ENCODE assay signal across 28 cellular contexts in the genomic region with DNA sequence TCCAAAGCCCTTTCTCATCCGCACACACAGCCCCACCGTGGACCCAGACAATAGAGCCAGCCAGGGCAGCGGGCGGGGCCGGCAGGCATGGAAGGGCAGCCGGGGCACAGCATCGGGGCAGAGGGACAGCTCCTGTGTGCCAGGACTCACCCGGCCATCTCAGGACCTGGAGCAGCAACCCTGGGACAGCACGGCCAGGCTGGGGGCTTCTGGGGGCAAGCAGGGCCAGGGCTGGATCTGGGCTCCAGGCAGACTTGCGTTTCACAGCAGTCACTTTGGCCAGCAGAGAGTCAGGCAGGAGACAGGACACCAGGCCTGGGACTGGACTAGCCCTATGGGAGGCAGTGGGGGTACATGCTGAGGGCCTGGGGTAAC. TPM values are rescaled to one million over a fixed set of nuclear protein-coding genes. Genes with fewer than 3 reads are reported as not detected.
"Had no signal": no experiment of that assay in that cellular context is flagged by ENCODE, and none has a peak within 500 bp of the region (broad histone marks: within the 10 kb centered on the region; RNA-seq: fewer than 3 reads in every experiment).

No MANE protein-coding gene starts in this region.

- H3K4me1 Mint-ChIP-seq: endodermal cell; mesothelial cell of epicardium; naive thymus-derived CD4-positive, alpha-beta T cell; stimulated activated effector memory CD8-positive, alpha-beta T cell treated with anti-CD3 and anti-CD28 coated beads, Interleukin-12 subunit alpha, Interleukin-12 subunit beta, amount 100 ng/mL, for 72 hours had no signal

- H3K9me3 Mint-ChIP-seq: dendritic cell treated with granulocyte-macrophage colony-stimulating factor and Interleukin-4, amounts not matched to agents 40 ng/mL and 50 ng/mL, for 4 days; endodermal cell; mesothelial cell of epicardium; naive thymus-derived CD4-positive, alpha-beta T cell; stimulated activated effector memory CD8-positive, alpha-beta T cell treated with anti-CD3 and anti-CD28 coated beads, Interleukin-12 subunit alpha, Interleukin-12 subunit beta, amount 100 ng/mL, for 72 hours had no signal

- H3K36me3 Mint-ChIP-seq: mesothelial cell of epicardium; naive thymus-derived CD4-positive, alpha-beta T cell; stimulated activated effector memory CD8-positive, alpha-beta T cell treated with anti-CD3 and anti-CD28 coated beads, Interleukin-12 subunit alpha, Interleukin-12 subunit beta, amount 100 ng/mL, for 72 hours had no signal

- H3K27me3 ChIP-seq: colonic mucosa, gastrocnemius medialis, sigmoid colon, tibial nerve, upper lobe of left lung had no signal

- H3K4me1 ChIP-seq: colonic mucosa, gastrocnemius medialis, parathyroid adenoma, sigmoid colon, tibial nerve, upper lobe of left lung had no signal

- H3K36me3 ChIP-seq: colonic mucosa, gastrocnemius medialis, sigmoid colon, thoracic aorta, tibial nerve, upper lobe of left lung had no signal

- H3K9ac ChIP-seq: parathyroid adenoma had no signal

- H3K4me3 Mint-ChIP-seq: dendritic cell treated with granulocyte-macrophage colony-stimulating factor and Interleukin-4, amounts not matched to agents 40 ng/mL and 50 ng/mL, for 4 days; endodermal cell; mesothelial cell of epicardium; stimulated activated effector memory CD8-positive, alpha-beta T cell treated with anti-CD3 and anti-CD28 coated beads, Interleukin-12 subunit alpha, Interleukin-12 subunit beta, amount 100 ng/mL, for 72 hours had no signal

- H3K4me3 ChIP-seq: colonic mucosa, gastrocnemius medialis, mucosa of descending colon, sigmoid colon, thoracic aorta, tibial nerve, upper lobe of left lung had no signal

- ATAC-seq: esophagus mucosa; gastrocnemius medialis; left lobe of liver; mucosa of descending colon; stimulated activated effector memory CD8-positive, alpha-beta T cell treated with anti-CD3 and anti-CD28 coated beads, Interleukin-12 subunit alpha, Interleukin-12 subunit beta, amount 100 ng/mL, for 72 hours had no signal

- H3K27ac Mint-ChIP-seq: endodermal cell; mesothelial cell of epicardium; naive thymus-derived CD4-positive, alpha-beta T cell; progenitor cell of endocrine pancreas had no signal

- H3K79me2 ChIP-seq: parathyroid adenoma had no signal

- DNase-seq: colonic mucosa; effector CD8-positive, alpha-beta T cell; endodermal cell; foreskin fibroblast; gastrocnemius medialis; head of caudate nucleus; mesenchymal stem cell; mucosa of descending colon; naive thymus-derived CD4-positive, alpha-beta T cell; sigmoid colon; stimulated activated CD4-positive, alpha-beta T cell treated with anti-CD3 and anti-CD28 coated beads, Interleukin-2, amount 100 ng/mL, for 24 hours; stimulated activated CD4-positive, alpha-beta T cell treated with anti-CD3 and anti-CD28 coated beads, Interleukin-4, amount 100 ng/mL, for 24 hours; stimulated activated naive CD4-positive, alpha-beta T cell treated with Interleukin-2 at 50 U/mL for 16 hours had no signal

- H3K27ac ChIP-seq: colonic mucosa, epithelial cell of prostate, gastrocnemius medialis, parathyroid adenoma, sigmoid colon, thoracic aorta, tibial nerve, upper lobe of left lung had no signal

- FAIRE-seq: keratinocyte, urothelium cell line had no signal

- H2AFZ ChIP-seq: parathyroid adenoma had no signal

- H3K9me3 ChIP-seq: colonic mucosa, gastrocnemius medialis, mucosa of descending colon, sigmoid colon, thoracic aorta, tibial nerve, upper lobe of left lung had no signal

- H3K27me3 Mint-ChIP-seq: dendritic cell treated with granulocyte-macrophage colony-stimulating factor and Interleukin-4, amounts not matched to agents 40 ng/mL and 50 ng/mL, for 4 days; naive thymus-derived CD4-positive, alpha-beta T cell; progenitor cell of endocrine pancreas had no signal

RNA-seq across cellular contexts. Expression of a gene that starts 15.5 kb away (rescaled TPM):
- total RNA-seq: skeletal muscle tissue had no signal
- polyA plus RNA-seq: neural cell had no signal
